Comparison of ENCODE assay signal across 1 cellular context in the genomic region with DNA sequence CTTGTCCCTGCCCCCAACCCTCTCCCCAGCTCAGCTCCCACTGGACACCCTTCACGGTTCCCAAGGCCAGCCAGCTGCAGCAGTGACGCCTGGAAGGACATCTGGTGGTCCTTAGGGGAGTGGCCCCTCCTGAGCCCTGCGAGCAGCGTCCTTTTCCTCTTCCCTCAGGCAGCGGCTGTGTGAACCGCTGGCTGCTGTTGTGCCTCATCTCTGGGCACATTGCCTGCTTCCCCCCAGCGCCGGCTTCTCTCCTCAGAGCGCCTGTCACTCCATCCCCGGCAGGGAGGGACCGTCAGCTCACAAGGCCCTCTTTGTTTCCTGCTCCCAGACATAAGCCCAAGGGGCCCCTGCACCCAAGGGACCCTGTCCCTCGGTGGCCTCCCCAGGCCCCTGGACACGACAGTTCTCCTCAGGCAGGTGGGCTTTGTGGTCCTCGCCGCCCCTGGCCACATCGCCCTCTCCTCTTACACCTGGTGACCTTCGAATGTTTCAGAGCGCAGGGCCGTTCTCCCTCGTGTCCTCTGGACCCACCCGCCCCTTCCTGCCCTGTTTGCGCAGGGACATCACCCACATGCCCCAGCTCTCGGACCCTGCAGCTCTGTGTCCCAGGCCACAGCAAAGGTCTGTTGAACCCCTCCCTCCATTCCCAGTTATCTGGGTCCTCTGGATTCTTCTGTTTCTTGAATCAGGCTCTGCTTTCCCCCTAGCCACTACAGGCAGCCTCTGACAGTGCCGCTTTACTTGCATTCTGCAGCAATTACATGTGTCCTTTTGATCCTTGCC.
TF ChIP-seq lines count a peak whose summit lies in the region.

No MANE protein-coding gene starts in this region.

TF ChIP-seq in HepG2, 621 proteins besides CTCF, POLR2A, EP300 and RAD21 (continued from another document and continues in another):
- TF ChIP-seq, protein P1, sequence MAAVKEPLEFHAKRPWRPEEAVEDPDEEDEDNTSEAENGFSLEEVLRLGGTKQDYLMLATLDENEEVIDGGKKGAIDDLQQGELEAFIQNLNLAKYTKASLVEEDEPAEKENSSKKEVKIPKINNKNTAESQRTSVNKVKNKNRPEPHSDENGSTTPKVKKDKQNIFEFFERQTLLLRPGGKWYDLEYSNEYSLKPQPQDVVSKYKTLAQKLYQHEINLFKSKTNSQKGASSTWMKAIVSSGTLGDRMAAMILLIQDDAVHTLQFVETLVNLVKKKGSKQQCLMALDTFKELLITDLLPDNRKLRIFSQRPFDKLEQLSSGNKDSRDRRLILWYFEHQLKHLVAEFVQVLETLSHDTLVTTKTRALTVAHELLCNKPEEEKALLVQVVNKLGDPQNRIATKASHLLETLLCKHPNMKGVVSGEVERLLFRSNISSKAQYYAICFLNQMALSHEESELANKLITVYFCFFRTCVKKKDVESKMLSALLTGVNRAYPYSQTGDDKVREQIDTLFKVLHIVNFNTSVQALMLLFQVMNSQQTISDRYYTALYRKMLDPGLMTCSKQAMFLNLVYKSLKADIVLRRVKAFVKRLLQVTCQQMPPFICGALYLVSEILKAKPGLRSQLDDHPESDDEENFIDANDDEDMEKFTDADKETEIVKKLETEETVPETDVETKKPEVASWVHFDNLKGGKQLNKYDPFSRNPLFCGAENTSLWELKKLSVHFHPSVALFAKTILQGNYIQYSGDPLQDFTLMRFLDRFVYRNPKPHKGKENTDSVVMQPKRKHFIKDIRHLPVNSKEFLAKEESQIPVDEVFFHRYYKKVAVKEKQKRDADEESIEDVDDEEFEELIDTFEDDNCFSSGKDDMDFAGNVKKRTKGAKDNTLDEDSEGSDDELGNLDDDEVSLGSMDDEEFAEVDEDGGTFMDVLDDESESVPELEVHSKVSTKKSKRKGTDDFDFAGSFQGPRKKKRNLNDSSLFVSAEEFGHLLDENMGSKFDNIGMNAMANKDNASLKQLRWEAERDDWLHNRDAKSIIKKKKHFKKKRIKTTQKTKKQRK (IDR thresholded peaks at IDR 0.05; ENCODE audit: low read length), result no peak
- TF ChIP-seq SMARCC2 (IDR thresholded peaks at IDR 0.05), result no peak
- peak; percentile 68 for TF ChIP-seq NCOR1 (IDR thresholded peaks at IDR 0.05; ENCODE audit: borderline replicate concordance, low read length)
- TF ChIP-seq NPAS2 (CRISPR knock-in tag; IDR thresholded peaks at IDR 0.05; ENCODE audit: borderline replicate concordance), result no peak
- peak; percentile 34; the same call in 1 of the 2 replicates for TF ChIP-seq FOXA3 (CRISPR knock-in tag; IDR thresholded peaks at IDR 0.05)
- no peak for TF ChIP-seq MBD4 (IDR thresholded peaks at IDR 0.05; ENCODE audit: borderline replicate concordance, low read length)
- TF ChIP-seq, protein P2, sequence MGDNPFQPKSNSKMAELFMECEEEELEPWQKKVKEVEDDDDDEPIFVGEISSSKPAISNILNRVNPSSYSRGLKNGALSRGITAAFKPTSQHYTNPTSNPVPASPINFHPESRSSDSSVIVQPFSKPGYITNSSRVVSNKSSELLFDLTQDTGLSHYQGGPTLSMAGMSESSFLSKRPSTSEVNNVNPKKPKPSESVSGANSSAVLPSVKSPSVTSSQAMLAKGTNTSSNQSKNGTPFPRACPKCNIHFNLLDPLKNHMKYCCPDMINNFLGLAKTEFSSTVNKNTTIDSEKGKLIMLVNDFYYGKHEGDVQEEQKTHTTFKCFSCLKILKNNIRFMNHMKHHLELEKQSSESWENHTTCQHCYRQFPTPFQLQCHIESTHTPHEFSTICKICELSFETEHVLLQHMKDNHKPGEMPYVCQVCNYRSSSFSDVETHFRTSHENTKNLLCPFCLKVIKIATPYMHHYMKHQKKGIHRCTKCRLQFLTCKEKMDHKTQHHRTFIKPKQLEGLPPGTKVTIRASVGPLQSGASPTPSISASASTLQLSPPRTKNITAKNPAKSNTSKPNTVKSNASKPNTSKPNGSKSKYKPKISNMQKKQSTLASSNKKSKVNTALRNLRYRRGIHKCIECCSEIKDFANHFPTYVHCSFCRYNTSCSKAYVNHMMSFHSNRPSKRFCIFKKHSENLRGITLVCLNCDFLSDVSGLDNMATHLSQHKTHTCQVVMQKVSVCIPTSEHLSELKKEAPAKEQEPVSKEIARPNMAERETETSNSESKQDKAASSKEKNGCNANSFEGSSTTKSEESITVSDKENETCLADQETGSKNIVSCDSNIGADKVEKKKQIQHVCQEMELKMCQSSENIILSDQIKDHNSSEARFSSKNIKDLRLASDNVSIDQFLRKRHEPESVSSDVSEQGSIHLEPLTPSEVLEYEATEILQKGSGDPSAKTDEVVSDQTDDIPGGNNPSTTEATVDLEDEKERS (CRISPR knock-in tag; IDR thresholded peaks at IDR 0.05), result 0 out of 2 replicates have a peak, but pooled peaks have one; percentile 22
- no peak for TF ChIP-seq ZC3H4 (CRISPR knock-in tag; IDR thresholded peaks at IDR 0.05; ENCODE audit: borderline replicate concordance)
- TF ChIP-seq ZNF670 (CRISPR knock-in tag; IDR thresholded peaks at IDR 0.05; ENCODE audit: borderline replicate concordance), result no peak
- no peak; the same call in 1 of the 2 replicates for TF ChIP-seq DR1 (CRISPR knock-in tag; IDR thresholded peaks at IDR 0.05)
- TF ChIP-seq ZNF788 (CRISPR knock-in tag; IDR thresholded peaks at IDR 0.05; ENCODE audit: borderline replicate concordance), result peak; percentile 41; the same call in 1 of the 2 replicates
- 0 out of 2 replicates have a peak, but pooled peaks have one; percentile 48 for TF ChIP-seq ZZZ3 (CRISPR knock-in tag; IDR thresholded peaks at IDR 0.05; ENCODE audit: borderline replicate concordance)
- TF ChIP-seq KLF15 (CRISPR knock-in tag; IDR thresholded peaks at IDR 0.05; ENCODE audit: borderline replicate concordance), result 0 out of 2 replicates have a peak, but pooled peaks have one; percentile 20
- peak; percentile 78; the same call in 1 of the 2 replicates for TF ChIP-seq KDM3A (CRISPR knock-in tag; IDR thresholded peaks at IDR 0.05; ENCODE audit: low read depth)
- TF ChIP-seq, protein P3, sequence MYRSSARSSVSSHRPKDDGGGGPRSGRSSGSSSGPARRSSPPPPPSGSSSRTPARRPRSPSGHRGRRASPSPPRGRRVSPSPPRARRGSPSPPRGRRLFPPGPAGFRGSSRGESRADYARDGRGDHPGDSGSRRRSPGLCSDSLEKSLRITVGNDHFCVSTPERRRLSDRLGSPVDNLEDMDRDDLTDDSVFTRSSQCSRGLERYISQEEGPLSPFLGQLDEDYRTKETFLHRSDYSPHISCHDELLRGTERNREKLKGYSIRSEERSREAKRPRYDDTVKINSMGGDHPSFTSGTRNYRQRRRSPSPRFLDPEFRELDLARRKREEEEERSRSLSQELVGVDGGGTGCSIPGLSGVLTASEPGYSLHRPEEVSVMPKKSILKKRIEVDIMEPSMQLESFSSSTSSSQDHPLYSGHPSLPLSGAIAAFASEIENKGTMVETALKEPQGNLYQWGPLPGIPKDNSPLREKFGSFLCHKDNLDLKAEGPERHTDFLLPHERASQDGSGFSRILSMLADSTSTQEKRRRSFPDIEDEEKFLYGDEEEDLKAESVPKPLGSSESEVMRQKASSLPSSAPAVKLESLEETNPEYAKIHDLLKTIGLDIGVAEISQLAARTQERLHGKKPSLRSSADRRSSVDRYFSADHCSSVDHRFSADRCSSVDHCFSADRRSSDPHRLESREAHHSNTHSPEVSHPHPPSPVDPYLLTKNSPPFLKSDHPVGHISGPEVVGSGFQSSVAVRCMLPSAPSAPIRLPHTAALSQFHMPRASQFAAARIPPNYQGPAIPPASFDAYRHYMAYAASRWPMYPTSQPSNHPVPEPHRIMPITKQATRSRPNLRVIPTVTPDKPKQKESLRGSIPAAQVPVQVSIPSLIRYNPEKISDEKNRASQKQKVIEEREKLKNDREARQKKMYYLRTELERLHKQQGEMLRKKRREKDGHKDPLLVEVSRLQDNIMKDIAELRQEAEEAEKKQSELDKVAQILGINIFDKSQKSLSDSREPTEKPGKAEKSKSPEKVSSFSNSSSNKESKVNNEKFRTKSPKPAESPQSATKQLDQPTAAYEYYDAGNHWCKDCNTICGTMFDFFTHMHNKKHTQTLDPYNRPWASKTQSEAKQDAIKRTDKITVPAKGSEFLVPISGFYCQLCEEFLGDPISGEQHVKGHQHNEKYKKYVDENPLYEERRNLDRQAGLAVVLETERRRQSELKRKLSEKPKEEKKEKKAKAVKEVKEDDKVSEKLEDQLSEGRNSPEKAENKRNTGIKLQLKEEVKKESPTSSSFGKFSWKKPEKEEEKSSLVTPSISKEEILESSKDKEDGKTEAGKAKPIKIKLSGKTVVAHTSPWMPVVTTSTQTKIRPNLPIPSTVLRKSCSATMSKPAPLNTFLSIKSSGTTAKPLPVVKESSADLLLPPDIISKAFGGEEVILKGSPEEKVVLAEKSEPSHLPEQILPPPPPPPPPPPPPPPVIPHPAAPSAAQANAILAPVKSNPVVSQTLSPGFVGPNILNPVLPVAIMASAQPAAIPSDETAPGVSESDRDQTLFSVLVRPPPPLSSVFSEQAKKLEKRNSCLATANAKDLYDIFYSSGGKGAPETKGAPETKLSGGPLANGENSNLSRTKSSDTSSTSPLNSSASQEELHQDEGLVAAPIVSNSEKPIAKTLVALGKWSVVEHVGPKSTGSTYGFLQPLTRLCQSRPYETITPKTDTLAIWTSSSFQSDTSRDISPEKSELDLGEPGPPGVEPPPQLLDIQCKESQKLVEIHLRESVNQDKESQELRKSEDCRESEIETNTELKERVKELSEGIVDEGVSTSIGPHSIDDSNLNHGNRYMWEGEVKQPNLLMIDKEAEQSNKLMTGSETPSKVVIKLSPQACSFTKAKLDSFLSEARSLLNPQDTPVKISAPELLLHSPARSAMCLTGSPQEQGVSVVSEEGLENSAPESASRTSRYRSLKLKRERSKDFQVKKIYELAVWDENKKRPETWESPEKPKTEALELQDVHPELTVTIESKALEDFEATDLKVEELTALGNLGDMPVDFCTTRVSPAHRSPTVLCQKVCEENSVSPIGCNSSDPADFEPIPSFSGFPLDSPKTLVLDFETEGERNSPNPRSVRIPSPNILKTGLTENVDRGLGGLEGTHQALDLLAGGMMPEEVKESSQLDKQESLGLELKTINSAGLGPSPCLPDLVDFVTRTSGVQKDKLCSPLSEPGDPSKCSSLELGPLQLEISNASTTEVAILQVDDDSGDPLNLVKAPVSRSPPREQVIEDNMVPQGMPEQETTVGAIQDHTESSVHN (CRISPR knock-in tag; IDR thresholded peaks at IDR 0.05), result peak; percentile 37; the same call in 1 of the 2 replicates
- no peak; the same call in none of the 2 replicates for TF ChIP-seq TARDBP (CRISPR knock-in tag; IDR thresholded peaks at IDR 0.05)
- no peak; the same call in 1 of the 2 replicates for TF ChIP-seq NAIF1 (CRISPR knock-in tag; IDR thresholded peaks at IDR 0.05; ENCODE audit: borderline replicate concordance)
- TF ChIP-seq ZFX (CRISPR knock-in tag; IDR thresholded peaks at IDR 0.05; ENCODE audit: low read depth), result peak; percentile 85
- no peak for TF ChIP-seq CAMTA2 (CRISPR knock-in tag; IDR thresholded peaks at IDR 0.05; ENCODE audit: borderline replicate concordance)
- TF ChIP-seq MED8 (CRISPR knock-in tag; IDR thresholded peaks at IDR 0.05; ENCODE audit: insufficient replicate concordance), result no peak
- TF ChIP-seq, protein P4, sequence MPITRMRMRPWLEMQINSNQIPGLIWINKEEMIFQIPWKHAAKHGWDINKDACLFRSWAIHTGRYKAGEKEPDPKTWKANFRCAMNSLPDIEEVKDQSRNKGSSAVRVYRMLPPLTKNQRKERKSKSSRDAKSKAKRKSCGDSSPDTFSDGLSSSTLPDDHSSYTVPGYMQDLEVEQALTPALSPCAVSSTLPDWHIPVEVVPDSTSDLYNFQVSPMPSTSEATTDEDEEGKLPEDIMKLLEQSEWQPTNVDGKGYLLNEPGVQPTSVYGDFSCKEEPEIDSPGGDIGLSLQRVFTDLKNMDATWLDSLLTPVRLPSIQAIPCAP (CRISPR knock-in tag; IDR thresholded peaks at IDR 0.05; ENCODE audit: low read depth), result no peak
- TF ChIP-seq HOXA9 (CRISPR knock-in tag; IDR thresholded peaks at IDR 0.05; ENCODE audit: borderline replicate concordance), result no peak
- peak; percentile 9; the same call in 1 of the 2 replicates for TF ChIP-seq RFXANK (CRISPR knock-in tag; IDR thresholded peaks at IDR 0.05)
- TF ChIP-seq RAD51 (IDR thresholded peaks at IDR 0.05; ENCODE audit: borderline replicate concordance), result no peak
- peak; percentile 60 for TF ChIP-seq THAP11 (CRISPR knock-in tag; IDR thresholded peaks at IDR 0.05)
- TF ChIP-seq, protein P5, sequence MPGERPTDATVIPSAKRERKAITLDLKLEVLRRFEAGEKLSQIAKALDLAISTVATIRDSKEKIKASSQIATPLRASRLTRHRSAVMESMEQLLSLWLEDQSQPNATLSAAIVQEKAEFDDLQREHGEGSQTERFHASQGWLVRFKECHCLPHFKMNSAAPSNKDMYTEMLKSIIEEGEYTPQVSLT (CRISPR knock-in tag; IDR thresholded peaks at IDR 0.05; ENCODE audit: borderline replicate concordance, low read depth), result no peak
- peak; percentile 18; the same call in 1 of the 2 replicates for TF ChIP-seq SMAD3 (CRISPR knock-in tag; IDR thresholded peaks at IDR 0.05)
- TF ChIP-seq, protein P6, sequence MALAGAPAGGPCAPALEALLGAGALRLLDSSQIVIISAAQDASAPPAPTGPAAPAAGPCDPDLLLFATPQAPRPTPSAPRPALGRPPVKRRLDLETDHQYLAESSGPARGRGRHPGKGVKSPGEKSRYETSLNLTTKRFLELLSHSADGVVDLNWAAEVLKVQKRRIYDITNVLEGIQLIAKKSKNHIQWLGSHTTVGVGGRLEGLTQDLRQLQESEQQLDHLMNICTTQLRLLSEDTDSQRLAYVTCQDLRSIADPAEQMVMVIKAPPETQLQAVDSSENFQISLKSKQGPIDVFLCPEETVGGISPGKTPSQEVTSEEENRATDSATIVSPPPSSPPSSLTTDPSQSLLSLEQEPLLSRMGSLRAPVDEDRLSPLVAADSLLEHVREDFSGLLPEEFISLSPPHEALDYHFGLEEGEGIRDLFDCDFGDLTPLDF (CRISPR knock-in tag; IDR thresholded peaks at IDR 0.05), result no peak
- TF ChIP-seq BRCA1 (CRISPR knock-in tag; IDR thresholded peaks at IDR 0.05), result peak; percentile 51; the same call in 1 of the 2 replicates
- TF ChIP-seq SETDB1 (CRISPR knock-in tag; IDR thresholded peaks at IDR 0.05; ENCODE audit: borderline replicate concordance), result no peak
- peak; percentile 74 for TF ChIP-seq ARNT2 (CRISPR knock-in tag; IDR thresholded peaks at IDR 0.05; ENCODE audit: low read depth)
- no peak for TF ChIP-seq ZNF644 (CRISPR knock-in tag; IDR thresholded peaks at IDR 0.05; ENCODE audit: low read depth)
- TF ChIP-seq, protein P7, sequence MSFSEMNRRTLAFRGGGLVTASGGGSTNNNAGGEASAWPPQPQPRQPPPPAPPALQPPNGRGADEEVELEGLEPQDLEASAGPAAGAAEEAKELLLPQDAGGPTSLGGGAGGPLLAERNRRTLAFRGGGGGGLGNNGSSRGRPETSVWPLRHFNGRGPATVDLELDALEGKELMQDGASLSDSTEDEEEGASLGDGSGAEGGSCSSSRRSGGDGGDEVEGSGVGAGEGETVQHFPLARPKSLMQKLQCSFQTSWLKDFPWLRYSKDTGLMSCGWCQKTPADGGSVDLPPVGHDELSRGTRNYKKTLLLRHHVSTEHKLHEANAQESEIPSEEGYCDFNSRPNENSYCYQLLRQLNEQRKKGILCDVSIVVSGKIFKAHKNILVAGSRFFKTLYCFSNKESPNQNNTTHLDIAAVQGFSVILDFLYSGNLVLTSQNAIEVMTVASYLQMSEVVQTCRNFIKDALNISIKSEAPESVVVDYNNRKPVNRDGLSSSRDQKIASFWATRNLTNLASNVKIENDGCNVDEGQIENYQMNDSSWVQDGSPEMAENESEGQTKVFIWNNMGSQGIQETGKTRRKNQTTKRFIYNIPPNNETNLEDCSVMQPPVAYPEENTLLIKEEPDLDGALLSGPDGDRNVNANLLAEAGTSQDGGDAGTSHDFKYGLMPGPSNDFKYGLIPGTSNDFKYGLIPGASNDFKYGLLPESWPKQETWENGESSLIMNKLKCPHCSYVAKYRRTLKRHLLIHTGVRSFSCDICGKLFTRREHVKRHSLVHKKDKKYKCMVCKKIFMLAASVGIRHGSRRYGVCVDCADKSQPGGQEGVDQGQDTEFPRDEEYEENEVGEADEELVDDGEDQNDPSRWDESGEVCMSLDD (CRISPR knock-in tag; IDR thresholded peaks at IDR 0.05; ENCODE audit: borderline replicate concordance), result no peak
